14 cellular contexts compared by ENCODE assay signal in the genomic region with DNA sequence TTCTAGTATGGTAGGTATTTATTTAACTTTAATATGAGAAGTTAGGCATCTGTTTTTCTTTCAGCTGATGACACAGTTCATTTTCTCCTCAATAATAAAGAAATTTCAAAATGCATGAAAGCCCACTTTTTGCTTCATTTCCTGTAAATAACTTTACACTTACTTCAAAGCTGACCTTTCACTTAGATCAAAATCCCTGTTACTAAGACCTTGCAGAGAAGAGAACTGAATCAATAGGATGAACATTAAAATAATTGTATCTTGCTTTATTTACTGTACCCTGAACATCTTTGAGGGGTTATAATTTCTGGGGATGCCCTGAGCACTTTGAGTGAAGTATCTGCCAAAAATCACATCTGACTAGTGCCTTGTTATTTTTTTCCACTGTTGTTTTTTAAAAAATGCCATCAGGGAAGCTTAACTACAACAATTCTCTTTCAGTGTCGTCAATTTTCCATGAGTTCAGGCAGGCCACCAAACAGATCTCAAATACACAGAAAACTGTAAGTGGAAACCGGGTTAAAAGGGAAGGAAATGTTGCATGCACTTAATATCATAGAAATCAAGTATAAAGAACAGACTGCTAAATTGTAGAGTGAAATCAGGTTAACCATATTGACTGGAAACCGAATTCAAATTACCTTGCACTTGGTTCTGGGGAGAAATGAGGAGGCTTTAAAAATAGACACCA.
A peak's percentile ranks its signal among the peaks of the same experiment; 100 is the strongest.
DNase-seq lines count a peak whose midpoint lies in the region; ATAC-seq and TF ChIP-seq lines count a peak whose summit lies in the region.
"Had no signal": no experiment of that assay in that cellular context is flagged by ENCODE, and none has a peak within 500 bp of the region (broad histone marks: within the 10 kb centered on the region; RNA-seq: fewer than 3 reads in every experiment).

No MANE protein-coding gene starts in this region.

- H3F3A ChIP-seq in GM23338 (replicated peaks; ENCODE audit: low read depth), result no peaks in the 10 kb centered on the region

- ATAC-seq in GM23338 (no peak), HG03095 (IDR thresholded peaks at IDR 0.05; ENCODE audit: unreplicated experiment) (no peak)
- peak; percentile 11 to 51 for ATAC-seq in naive thymus-derived CD8-positive, alpha-beta T cell
- ATAC-seq: mucosa of descending colon had no signal

- peak overlapping the region; percentile 47 for H3K27ac ChIP-seq in ACC112 (ENCODE audit: low read depth, low read length)
- H3K27ac ChIP-seq in GM23338 (ENCODE audit: low read depth), result no peak overlapping the region
- H3K27ac ChIP-seq: epithelial cell of prostate had no signal

- H2AFZ ChIP-seq in ACC112 (ENCODE audit: low read length, unreplicated experiment) (no peak overlapping the region), GM23338 (no peak overlapping the region)

- no peak for TF ChIP-seq CTCF in GM23338 (conservative IDR thresholded peaks at IDR 0.05; ENCODE audit: low read depth in 2 of 2)
- no peak for TF ChIP-seq CTCF in cardiac fibroblast (IDR thresholded peaks at IDR 0.05; ENCODE audit: low read depth, low read length)

- no peaks in the 10 kb centered on the region for H3K9me3 Mint-ChIP-seq in GM23338
- peaks cover 0 to 4% (median 0%) of the 10 kb centered on the region in 9 donors for H3K9me3 Mint-ChIP-seq in naive thymus-derived CD8-positive, alpha-beta T cell

- H3K4me3 Mint-ChIP-seq in GM23338, result no peak overlapping the region
- peak overlapping the region in 9 of 10 donors; percentile 43 to 78 (median 59) for H3K4me3 Mint-ChIP-seq in naive thymus-derived CD8-positive, alpha-beta T cell

- POLR2A ChIA-PET in naive thymus-derived CD8-positive, alpha-beta T cell (lab: Charles Lee), result interaction anchor here (0.7 to 1.1 kb wide), 2 partner anchors 12 to 85 kb away, joined by 3 to 4 read pairs; no protein-coding TSS in a partner anchor

- H3K36me3 ChIP-seq in ACC112 (ENCODE audit: insufficient read depth, low read length), result no peaks in the 10 kb centered on the region; the same call in 1 of the 2 replicates
- no peaks in the 10 kb centered on the region for H3K36me3 ChIP-seq in GM23338 (ENCODE audit: insufficient read depth)

- H3K4me1 Mint-ChIP-seq in GM23338, result peaks cover 25% of the 10 kb centered on the region
- H3K4me1 Mint-ChIP-seq in naive thymus-derived CD8-positive, alpha-beta T cell, result peaks cover 38 to 80% (median 71%) of the 10 kb centered on the region in 4 donors

- H3K4me3 ChIP-seq in ACC112 (ENCODE audit: low read depth, low read length) (no peak overlapping the region), GM23338 (no peak overlapping the region), cardiac fibroblast (replicated peaks in 1 of 2; ENCODE audit: low read depth in 2 of 2, low read length in 2 of 2) (no peak overlapping the region)
- H3K4me3 ChIP-seq: BLaER1 treated with 17β-estradiol and CSF1 and Interleukin-3, amounts not matched to agents 10 nM and 100 nM; mucosa of descending colon had no signal

- no peaks in the 10 kb centered on the region for H3K27me3 ChIP-seq in ACC112 (ENCODE audit: insufficient read depth, low read length)
- H3K27me3 ChIP-seq in GM23338 (ENCODE audit: insufficient read depth), result no peaks in the 10 kb centered on the region
- H3K27me3 ChIP-seq: BLaER1 treated with 17β-estradiol and CSF1 and Interleukin-3, amounts not matched to agents 10 nM and 100 nM had no signal

- DNase-seq in GM23338 (ENCODE audit: low spot score) (no peak), cardiac fibroblast (ENCODE audit: low read depth in 2 of 2) (peak; percentile 42 to 54), NCI-H748 treated with DMSO at 0.1 percent for 48 hours (lab: John Stamatoyannopoulos, UW) (no peak), iPS-NIHi11 (ENCODE audit: low spot score) (no peak), NCI-H1417 (lab: John Stamatoyannopoulos, UW) (no peak)
- DNase-seq in naive thymus-derived CD8-positive, alpha-beta T cell, result no peak
- DNase-seq: activated CD4-positive, alpha-beta T cell treated with anti-CD3 and anti-CD28 coated beads for 4 hours; mucosa of descending colon; NCI-H1436; SIG-M5 had no signal

- H3K36me3 Mint-ChIP-seq in GM23338 (ENCODE audit: low read depth), result no peaks in the 10 kb centered on the region
- H3K36me3 Mint-ChIP-seq in naive thymus-derived CD8-positive, alpha-beta T cell, result peaks cover 0 to 25% (median 14%) of the 10 kb centered on the region in 3 donors

- peaks cover 36% of the 10 kb centered on the region for H3K4me1 ChIP-seq in ACC112 (ENCODE audit: control insufficient read depth, insufficient read depth, low read length, unreplicated experiment)
- peaks cover 15% of the 10 kb centered on the region for H3K4me1 ChIP-seq in GM23338 (ENCODE audit: insufficient read depth)

- no peaks in the 10 kb centered on the region for H4K20me1 ChIP-seq in GM23338 (replicated peaks; ENCODE audit: insufficient read depth)

- H3K27me3 Mint-ChIP-seq in GM23338 (ENCODE audit: insufficient read depth, low read depth, poor library complexity), result no peaks in the 10 kb centered on the region
- H3K27me3 Mint-ChIP-seq in naive thymus-derived CD8-positive, alpha-beta T cell, result no peaks in the 10 kb centered on the region

- H3K27ac Mint-ChIP-seq in GM23338, result peak overlapping the region; percentile 26; the same call in 1 of the 2 replicates
- H3K27ac Mint-ChIP-seq in naive thymus-derived CD8-positive, alpha-beta T cell, result peak overlapping the region; percentile 56 to 90 (median 82)

- H3K79me2 ChIP-seq in ACC112 (ENCODE audit: control insufficient read depth, insufficient read depth, low read length, unreplicated experiment), result peaks cover 37% of the 10 kb centered on the region
- no peaks in the 10 kb centered on the region for H3K79me2 ChIP-seq in GM23338 (replicated peaks; ENCODE audit: insufficient read depth)

- H3K4me2 ChIP-seq in GM23338, result no peak overlapping the region

- peaks cover 3% of the 10 kb centered on the region; the same call in 1 of the 2 replicates for H3K9me2 ChIP-seq in GM23338 (ENCODE audit: insufficient read depth)

TF ChIP-seq in GM23338, 12 proteins besides CTCF, POLR2A, EP300 and RAD21:
- TF ChIP-seq ZNF114 (CRISPR knock-in tag; IDR thresholded peaks at IDR 0.05), result no peak

Comparison
In these comparisons a context has a peak if more than half of its experiments do, and no peak if none do; other contexts are left out.
1. ATAC-seq: peak in naive thymus-derived CD8-positive, alpha-beta T cell (2 of 2); none in GM23338 (single experiment) and HG03095 (single experiment).
2. DNase-seq: peak in cardiac fibroblast (2 of 2); none in GM23338 (single experiment), naive thymus-derived CD8-positive, alpha-beta T cell (0 of 10), NCI-H748 treated with DMSO at 0.1 percent for 48 hours (single experiment), iPS-NIHi11 (single experiment) and NCI-H1417 (0 of 3).